23 cellular contexts compared by ENCODE assay signal in genomic region chrX:67693928-67694327, GRCh38.
DNase-seq lines count a peak whose midpoint lies in the region; ATAC-seq lines count a peak whose summit lies in the region.
"Had no signal": no experiment of that assay in that cellular context is flagged by ENCODE, and none has a peak within 500 bp of the region (broad histone marks: within the 10 kb centered on the region; RNA-seq: fewer than 3 reads in every experiment).

No MANE protein-coding gene starts in this region.

- H3K27ac Mint-ChIP-seq in activated T-helper 17 cell treated with anti-CD3 and anti-CD28 coated beads, Interleukin-2, amount 50 U/mL, for 72 hours, result no peak overlapping the region
- H3K27ac Mint-ChIP-seq in activated naive CD8-positive, alpha-beta T cell treated with anti-CD3 and anti-CD28 coated beads, Interleukin-2, amount 50 U/mL, for 24 hours, result no peak overlapping the region
- H3K27ac Mint-ChIP-seq: activated CD8-positive, alpha-beta T cell treated with anti-CD3 and anti-CD28 coated beads, Interleukin-2, amount 10 ng/mL, durations not matched to agents 7 days and 5 days; activated naive CD4-positive, alpha-beta T cell treated with anti-CD3 and anti-CD28 coated beads, Interleukin-2, amount 50 U/mL, for 72 hours; CD8-positive, alpha-beta T cell had no signal

- H3K4me3 Mint-ChIP-seq in activated T-helper 17 cell treated with anti-CD3 and anti-CD28 coated beads, Interleukin-2, amount 50 U/mL, for 72 hours, result no peak overlapping the region
- H3K4me3 Mint-ChIP-seq in activated naive CD8-positive, alpha-beta T cell treated with anti-CD3 and anti-CD28 coated beads, Interleukin-2, amount 50 U/mL, for 24 hours, result no peak overlapping the region
- H3K4me3 Mint-ChIP-seq: activated CD8-positive, alpha-beta T cell treated with anti-CD3 and anti-CD28 coated beads, Interleukin-2, amount 10 ng/mL, durations not matched to agents 7 days and 5 days; activated T-cell treated with anti-CD3 and anti-CD28 coated beads, Interleukin-2, amount 50 U/mL, for 4 hours; CD8-positive, alpha-beta T cell; neural crest cell had no signal

- no peaks in the 10 kb centered on the region for H3K36me3 Mint-ChIP-seq in activated T-helper 17 cell treated with anti-CD3 and anti-CD28 coated beads, Interleukin-2, amount 50 U/mL, for 72 hours (ENCODE audit: low read depth)
- H3K36me3 Mint-ChIP-seq in activated naive CD8-positive, alpha-beta T cell treated with anti-CD3 and anti-CD28 coated beads, Interleukin-2, amount 50 U/mL, for 24 hours (ENCODE audit: low read depth), result no peaks in the 10 kb centered on the region
- H3K36me3 Mint-ChIP-seq: activated naive CD4-positive, alpha-beta T cell treated with anti-CD3 and anti-CD28 coated beads, Interleukin-2, amount 50 U/mL, for 72 hours; CD8-positive, alpha-beta T cell had no signal

- H3K27me3 Mint-ChIP-seq in activated T-helper 17 cell treated with anti-CD3 and anti-CD28 coated beads, Interleukin-2, amount 50 U/mL, for 72 hours, result no peaks in the 10 kb centered on the region
- H3K27me3 Mint-ChIP-seq in activated naive CD8-positive, alpha-beta T cell treated with anti-CD3 and anti-CD28 coated beads, Interleukin-2, amount 50 U/mL, for 24 hours, result no peaks in the 10 kb centered on the region

- intact Hi-C loops in posterior vena cava (cut with DNase I), result no loop called here

- H3K4me1 Mint-ChIP-seq in activated T-helper 17 cell treated with anti-CD3 and anti-CD28 coated beads, Interleukin-2, amount 50 U/mL, for 72 hours, result no peaks in the 10 kb centered on the region
- no peaks in the 10 kb centered on the region for H3K4me1 Mint-ChIP-seq in activated naive CD8-positive, alpha-beta T cell treated with anti-CD3 and anti-CD28 coated beads, Interleukin-2, amount 50 U/mL, for 24 hours
- H3K4me1 Mint-ChIP-seq: neural crest cell had no signal

- no peaks in the 10 kb centered on the region for H3K9me3 Mint-ChIP-seq in activated T-helper 17 cell treated with anti-CD3 and anti-CD28 coated beads, Interleukin-2, amount 50 U/mL, for 72 hours
- no peaks in the 10 kb centered on the region for H3K9me3 Mint-ChIP-seq in activated naive CD8-positive, alpha-beta T cell treated with anti-CD3 and anti-CD28 coated beads, Interleukin-2, amount 50 U/mL, for 24 hours
- H3K9me3 Mint-ChIP-seq: activated naive CD4-positive, alpha-beta T cell treated with anti-CD3 and anti-CD28 coated beads, Interleukin-2, amount 50 U/mL, for 72 hours; activated T-cell treated with anti-CD3 and anti-CD28 coated beads, Interleukin-2, amount 50 U/mL, for 4 hours; CD8-positive, alpha-beta T cell had no signal

- ATAC-seq in GM18870 (IDR thresholded peaks at IDR 0.05; ENCODE audit: unreplicated experiment) (peak; percentile 40), HG02840 (IDR thresholded peaks at IDR 0.05; ENCODE audit: low FRiP score, unreplicated experiment) (no peak)
- peak; percentile 26 for ATAC-seq in activated T-helper 17 cell treated with anti-CD3 and anti-CD28 coated beads, Interleukin-2, amount 50 U/mL, for 72 hours (replicated peaks)
- ATAC-seq in activated naive CD8-positive, alpha-beta T cell treated with anti-CD3 and anti-CD28 coated beads, Interleukin-2, amount 50 U/mL, for 24 hours, result no peak
- ATAC-seq: activated CD8-positive, alpha-beta T cell treated with anti-CD3 and anti-CD28 coated beads, Interleukin-2, amount 10 ng/mL, durations not matched to agents 7 days and 5 days; activated T-cell treated with anti-CD3 and anti-CD28 coated beads, Interleukin-2, amount 50 U/mL, for 4 hours; CD8-positive, alpha-beta T cell; mucosa of descending colon had no signal

- DNase-seq in AG20443 (ENCODE audit: low spot score) (peak; percentile 8), iris pigment epithelial cell (ENCODE audit: low read depth) (peak; percentile 45), occipital lobe (lab: John Stamatoyannopoulos, UW) (no peak), posterior vena cava (ENCODE audit: low spot score) (no peak)
- no peak for DNase-seq in activated naive CD8-positive, alpha-beta T cell treated with anti-CD3 and anti-CD28 coated beads, Interleukin-2, amount 50 U/mL, for 24 hours
- DNase-seq: activated CD4-positive, CD25-positive, alpha-beta regulatory T cell; activated CD8-positive, alpha-beta T cell treated with anti-CD3 and anti-CD28 coated beads, Interleukin-2, amount 10 ng/mL, durations not matched to agents 7 days and 5 days; activated T-cell treated with anti-CD3 and anti-CD28 coated beads, Interleukin-2, amount 50 U/mL, for 4 hours; brain microvascular endothelial cell; CD8-positive, alpha-beta T cell; glutamatergic neuron; left lung; mucosa of descending colon; NCI-H1694; NCI-H226; RPMI8226; stimulated activated CD8-positive, alpha-beta memory T cell treated with anti-CD3 and anti-CD28 coated beads, Interleukin-4, amount 100 ng/mL, for 48 hours; T-helper 9 cell had no signal

Comparison
In these comparisons a context has a peak if more than half of its experiments do, and no peak if none do; other contexts are left out.
1. DNase-seq: peak in AG20443 (single experiment) and iris pigment epithelial cell (single experiment); none in occipital lobe (single experiment), posterior vena cava (single experiment) and activated naive CD8-positive, alpha-beta T cell treated with anti-CD3 and anti-CD28 coated beads, Interleukin-2, amount 50 U/mL, for 24 hours (single experiment).
2. ATAC-seq: peak in GM18870 (single experiment) and activated T-helper 17 cell treated with anti-CD3 and anti-CD28 coated beads, Interleukin-2, amount 50 U/mL, for 72 hours (single experiment); none in HG02840 (single experiment) and activated naive CD8-positive, alpha-beta T cell treated with anti-CD3 and anti-CD28 coated beads, Interleukin-2, amount 50 U/mL, for 24 hours (single experiment).